15 cellular contexts compared by ENCODE assay signal in genomic region chr19:7575426-7576040, GRCh38. TPM values are rescaled to one million over a fixed set of nuclear protein-coding genes. Genes with fewer than 3 reads are reported as not detected.
DNase-seq lines count a peak whose midpoint lies in the region; ATAC-seq, FAIRE-seq and TF ChIP-seq lines count a peak whose summit lies in the region.
"Had no signal": no experiment of that assay in that cellular context is flagged by ENCODE, and none has a peak within 500 bp of the region (broad histone marks: within the 10 kb centered on the region; RNA-seq: fewer than 3 reads in every experiment).

No MANE protein-coding gene starts in this region.

- peaks cover 15% of the 10 kb centered on the region for H3K4me1 Mint-ChIP-seq in MCF 10A (ENCODE audit: insufficient read depth, unreplicated experiment)
- H3K4me1 Mint-ChIP-seq: activated B cell treated with CpG ODN at 0.5 μM for 24 hours; stimulated activated effector memory CD8-positive, alpha-beta T cell treated with anti-CD3 and anti-CD28 coated beads, Interleukin-12 subunit alpha, Interleukin-12 subunit beta, amount 100 ng/mL, for 72 hours had no signal

- CTCF ChIA-PET in MCF 10A (lab: Yijun Ruan, JAX), result no interaction called here

- no TSS peak for BruUV-seq in MCF 10A (replicated peaks; lab: Mats Ljungman, UMichigan)

- H3K4me3 ChIP-seq in breast epithelium (no peak overlapping the region), bronchial epithelial cell (ENCODE audit: low read depth, low read length) (no peak overlapping the region)
- H3K4me3 ChIP-seq: vagina had no signal

- no peak overlapping the region for H3K27ac Mint-ChIP-seq in MCF 10A (ENCODE audit: low read depth, unreplicated experiment)
- H3K27ac Mint-ChIP-seq: activated B cell treated with CpG ODN at 0.5 μM for 24 hours; activated T-cell treated with anti-CD3 and anti-CD28 coated beads, Interleukin-2, amount 50 U/mL, for 72 hours; stimulated activated effector memory CD8-positive, alpha-beta T cell treated with anti-CD3 and anti-CD28 coated beads, Interleukin-12 subunit alpha, Interleukin-12 subunit beta, amount 100 ng/mL, for 72 hours had no signal

- TF ChIP-seq POLR2A in breast epithelium (IDR thresholded peaks at IDR 0.05), result no peak

- intact Hi-C loops in MCF 10A (cut with micrococcal nuclease) (no loop called here), breast epithelium (cut with DNase I; ENCODE audit: low total_unique reads) (no loop called here)

- H3K36me3 Mint-ChIP-seq in MCF 10A (ENCODE audit: insufficient read depth, unreplicated experiment), result no peaks in the 10 kb centered on the region
- H3K36me3 Mint-ChIP-seq: stimulated activated effector memory CD8-positive, alpha-beta T cell treated with anti-CD3 and anti-CD28 coated beads, Interleukin-12 subunit alpha, Interleukin-12 subunit beta, amount 100 ng/mL, for 72 hours had no signal

- DNase-seq in MCF 10A (ENCODE audit: unreplicated experiment) (peak; percentile 76), breast epithelium (ENCODE audit: low spot score in 2 of 2) (no peak), NOMO-1 (lab: John Stamatoyannopoulos, UW; ENCODE audit: unreplicated experiment in 2 of 2) (peak; percentile 63 to 80), bronchial epithelial cell (ENCODE audit: low read depth) (peak; percentile 30), caudate nucleus (lab: John Stamatoyannopoulos, UW) (no peak), nucleus accumbens (lab: John Stamatoyannopoulos, UW) (no peak)
- DNase-seq: activated B cell treated with CpG ODN at 0.5 μM for 24 hours; activated T-cell treated with anti-CD3 and anti-CD28 coated beads, Interleukin-2, amount 50 U/mL, for 72 hours; mesenchymal stem cell had no signal

- no peak for FAIRE-seq in bronchial epithelial cell (lab: Jason Lieb, UNC)

- H3K36me3 ChIP-seq in breast epithelium (no peaks in the 10 kb centered on the region), bronchial epithelial cell (ENCODE audit: control insufficient read depth, insufficient read depth, low read length) (no peaks in the 10 kb centered on the region)
- H3K36me3 ChIP-seq: vagina had no signal

- no peak overlapping the region for H3K4me3 Mint-ChIP-seq in MCF 10A (ENCODE audit: unreplicated experiment)
- H3K4me3 Mint-ChIP-seq: activated B cell treated with CpG ODN at 0.5 μM for 24 hours; activated T-cell treated with anti-CD3 and anti-CD28 coated beads, Interleukin-2, amount 50 U/mL, for 72 hours; stimulated activated effector memory CD8-positive, alpha-beta T cell treated with anti-CD3 and anti-CD28 coated beads, Interleukin-12 subunit alpha, Interleukin-12 subunit beta, amount 100 ng/mL, for 72 hours had no signal

- no peaks in the 10 kb centered on the region for H3K9me3 Mint-ChIP-seq in MCF 10A (ENCODE audit: unreplicated experiment)
- H3K9me3 Mint-ChIP-seq: activated B cell treated with CpG ODN at 0.5 μM for 24 hours; activated T-cell treated with anti-CD3 and anti-CD28 coated beads, Interleukin-2, amount 50 U/mL, for 72 hours; stimulated activated effector memory CD8-positive, alpha-beta T cell treated with anti-CD3 and anti-CD28 coated beads, Interleukin-12 subunit alpha, Interleukin-12 subunit beta, amount 100 ng/mL, for 72 hours had no signal

- POLR2A ChIA-PET in MCF 10A (lab: Yijun Ruan, JAX), result interaction anchor here (1.6 kb wide), 1 partner anchor 21 kb away, joined by 6 read pairs; no protein-coding TSS in a partner anchor

- H3K4me1 ChIP-seq in breast epithelium, result no peaks in the 10 kb centered on the region
- H3K4me1 ChIP-seq: parathyroid adenoma, vagina had no signal

- H3K27me3 ChIP-seq in breast epithelium (no peaks in the 10 kb centered on the region), bronchial epithelial cell (ENCODE audit: control insufficient read depth, insufficient read depth, low read length) (no peaks in the 10 kb centered on the region)
- H3K27me3 ChIP-seq: vagina had no signal

- TF ChIP-seq CTCF in MCF 10A (IDR thresholded peaks at IDR 0.05; ENCODE audit: unreplicated experiment) (no peak), breast epithelium (IDR thresholded peaks at IDR 0.05) (no peak), bronchial epithelial cell (IDR thresholded peaks at IDR 0.05; ENCODE audit: insufficient read depth, low read length, severe bottlenecking) (no peak)

- H3K27me3 Mint-ChIP-seq in MCF 10A (ENCODE audit: insufficient read depth, unreplicated experiment), result peaks cover 36% of the 10 kb centered on the region

- ATAC-seq in GM21576 (IDR thresholded peaks at IDR 0.05; ENCODE audit: unreplicated experiment) (no peak), GM19351 (IDR thresholded peaks at IDR 0.05; ENCODE audit: unreplicated experiment) (no peak)
- ATAC-seq: activated T-cell treated with anti-CD3 and anti-CD28 coated beads, Interleukin-2, amount 50 U/mL, for 72 hours; Right ventricle myocardium inferior; stimulated activated effector memory CD8-positive, alpha-beta T cell treated with anti-CD3 and anti-CD28 coated beads, Interleukin-12 subunit alpha, Interleukin-12 subunit beta, amount 100 ng/mL, for 72 hours had no signal

- no peak overlapping the region for H3K27ac ChIP-seq in breast epithelium
- no peak overlapping the region for H3K27ac ChIP-seq in caudate nucleus (ENCODE audit: low read depth, low read length)
- H3K27ac ChIP-seq: parathyroid adenoma, vagina had no signal

- no peaks in the 10 kb centered on the region for H3K9me3 ChIP-seq in breast epithelium
- H3K9me3 ChIP-seq: vagina had no signal

RNA-seq across cellular contexts. Expression of gene CAMSAP3, which starts 20.1 kb away (rescaled TPM):
- 6.7 and 9.1 TPM in 2 replicates for total RNA-seq in MCF 10A (2022)
- 10 to 100 TPM in 1 of 3 donors, 1 to 10 TPM in 1, not detected in 1; 5.6 to 14.2 TPM for total RNA-seq in breast epithelium
- total RNA-seq in bronchial epithelial cell, result 2.4 and 7.0 TPM in 2 replicates

RNA-seq across cellular contexts. Expression of gene PNPLA6, which starts 40.0 kb away (rescaled TPM):
- total RNA-seq in MCF 10A (2022), result 75.8 and 96.1 TPM in 2 replicates
- 10 to 100 TPM; 35.8 to 56.4 (median 45.8) TPM for total RNA-seq in breast epithelium
- 35.6 and 40.8 TPM in 2 replicates for total RNA-seq in bronchial epithelial cell

RNA-seq across cellular contexts. Expression of gene MCOLN1, which starts 53.1 kb away (rescaled TPM):
- total RNA-seq in MCF 10A (2022) (10.8 and 13.9 TPM in 2 replicates), breast epithelium (10 to 100 TPM; 11.5 to 35.2 (median 16.4) TPM), bronchial epithelial cell (3.7 and 3.8 TPM in 2 replicates)

RNA-seq across cellular contexts. Expression of gene XAB2, which starts 53.8 kb away (rescaled TPM):
- total RNA-seq in MCF 10A (2022) (28.7 and 29.4 TPM in 2 replicates), breast epithelium (10 to 100 TPM; 41.3 to 49.0 (median 41.9) TPM), bronchial epithelial cell (21.8 and 23.4 TPM in 2 replicates)

RNA-seq across cellular contexts. Expression of gene PET100, which starts 54.1 kb away (rescaled TPM):
- 53.9 and 101 TPM in 2 replicates for total RNA-seq in MCF 10A (2022)
- 10 to 100 TPM; 23.7 to 40.4 (median 33.1) TPM for total RNA-seq in breast epithelium
- total RNA-seq in bronchial epithelial cell, result 10.3 and 14.5 TPM in 2 replicates

Comparison
In these comparisons a context has a peak if more than half of its experiments do, and no peak if none do; other contexts are left out.
1. DNase-seq: peak in MCF 10A (single experiment), NOMO-1 (2 of 2) and bronchial epithelial cell (single experiment); none in breast epithelium (0 of 2), caudate nucleus (0 of 61) and nucleus accumbens (0 of 56).